In the genomic region with DNA sequence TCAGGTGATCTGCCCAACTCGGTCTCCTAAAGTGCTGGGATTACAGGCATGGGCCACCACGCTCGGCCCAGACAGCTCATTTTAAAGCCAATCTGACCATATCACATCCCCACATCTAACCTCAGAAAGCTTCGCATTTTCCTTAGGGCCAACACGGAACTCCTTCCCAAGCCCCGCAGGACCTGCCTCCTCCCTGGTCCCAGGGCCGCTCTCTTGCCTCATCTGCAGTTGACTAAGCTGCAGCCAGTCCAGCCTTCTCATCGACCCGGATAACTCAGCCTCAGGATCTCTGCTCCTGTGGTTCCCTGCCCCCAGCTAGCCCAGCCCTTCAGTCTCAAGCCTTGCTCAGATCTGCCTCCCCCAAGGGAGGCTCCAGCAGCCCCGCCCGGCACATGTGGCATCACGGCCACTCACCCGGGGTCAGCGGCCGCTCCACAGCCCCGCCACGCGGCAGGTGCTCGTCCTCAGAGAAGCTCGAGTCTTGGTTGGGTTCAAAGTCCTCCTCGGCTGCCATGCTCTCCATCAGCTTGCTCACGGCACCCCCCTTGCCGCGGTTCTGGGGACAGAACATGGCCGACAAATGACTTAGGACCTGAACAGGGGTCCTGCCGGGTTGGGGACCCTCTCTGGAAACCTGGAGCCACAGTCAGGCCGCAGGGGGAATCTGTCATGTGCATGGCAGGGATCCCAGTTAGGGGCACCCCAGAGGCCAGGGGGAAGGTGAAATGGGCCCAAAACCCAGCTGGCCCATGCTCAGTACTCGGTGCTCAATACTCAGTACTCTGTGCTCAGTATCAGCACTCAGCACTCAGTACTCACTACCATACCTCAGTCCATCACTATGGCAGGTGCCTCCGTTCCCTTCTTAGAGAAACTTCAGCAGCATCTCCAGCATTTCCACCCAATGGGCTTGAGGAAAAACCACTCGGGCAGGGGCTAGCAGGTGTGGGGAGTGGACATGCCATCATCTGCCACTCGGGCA, we compare ENCODE assay signal across 1 cellular context.
TF ChIP-seq lines count a peak whose summit lies in the region.

No MANE protein-coding gene starts in this region.

TF ChIP-seq in K562, 482 proteins besides CTCF, POLR2A, EP300 and RAD21:
- TF ChIP-seq, protein P1, sequence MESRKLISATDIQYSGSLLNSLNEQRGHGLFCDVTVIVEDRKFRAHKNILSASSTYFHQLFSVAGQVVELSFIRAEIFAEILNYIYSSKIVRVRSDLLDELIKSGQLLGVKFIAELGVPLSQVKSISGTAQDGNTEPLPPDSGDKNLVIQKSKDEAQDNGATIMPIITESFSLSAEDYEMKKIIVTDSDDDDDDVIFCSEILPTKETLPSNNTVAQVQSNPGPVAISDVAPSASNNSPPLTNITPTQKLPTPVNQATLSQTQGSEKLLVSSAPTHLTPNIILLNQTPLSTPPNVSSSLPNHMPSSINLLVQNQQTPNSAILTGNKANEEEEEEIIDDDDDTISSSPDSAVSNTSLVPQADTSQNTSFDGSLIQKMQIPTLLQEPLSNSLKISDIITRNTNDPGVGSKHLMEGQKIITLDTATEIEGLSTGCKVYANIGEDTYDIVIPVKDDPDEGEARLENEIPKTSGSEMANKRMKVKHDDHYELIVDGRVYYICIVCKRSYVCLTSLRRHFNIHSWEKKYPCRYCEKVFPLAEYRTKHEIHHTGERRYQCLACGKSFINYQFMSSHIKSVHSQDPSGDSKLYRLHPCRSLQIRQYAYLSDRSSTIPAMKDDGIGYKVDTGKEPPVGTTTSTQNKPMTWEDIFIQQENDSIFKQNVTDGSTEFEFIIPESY (CRISPR knock-in tag; IDR thresholded peaks at IDR 0.05) = 0 out of 2 replicates have a peak, but pooled peaks have one; percentile 39
- peak; percentile 39; the same call in 1 of the 2 replicates for TF ChIP-seq POLR2G (IDR thresholded peaks at IDR 0.05; ENCODE audit: low read depth, low read length)
TF ChIP-seq in K562: peak in this region for 2; not testable (repeated sequence) for 480.
